ENCODE assay signal across 8 cellular contexts in the genomic region with DNA sequence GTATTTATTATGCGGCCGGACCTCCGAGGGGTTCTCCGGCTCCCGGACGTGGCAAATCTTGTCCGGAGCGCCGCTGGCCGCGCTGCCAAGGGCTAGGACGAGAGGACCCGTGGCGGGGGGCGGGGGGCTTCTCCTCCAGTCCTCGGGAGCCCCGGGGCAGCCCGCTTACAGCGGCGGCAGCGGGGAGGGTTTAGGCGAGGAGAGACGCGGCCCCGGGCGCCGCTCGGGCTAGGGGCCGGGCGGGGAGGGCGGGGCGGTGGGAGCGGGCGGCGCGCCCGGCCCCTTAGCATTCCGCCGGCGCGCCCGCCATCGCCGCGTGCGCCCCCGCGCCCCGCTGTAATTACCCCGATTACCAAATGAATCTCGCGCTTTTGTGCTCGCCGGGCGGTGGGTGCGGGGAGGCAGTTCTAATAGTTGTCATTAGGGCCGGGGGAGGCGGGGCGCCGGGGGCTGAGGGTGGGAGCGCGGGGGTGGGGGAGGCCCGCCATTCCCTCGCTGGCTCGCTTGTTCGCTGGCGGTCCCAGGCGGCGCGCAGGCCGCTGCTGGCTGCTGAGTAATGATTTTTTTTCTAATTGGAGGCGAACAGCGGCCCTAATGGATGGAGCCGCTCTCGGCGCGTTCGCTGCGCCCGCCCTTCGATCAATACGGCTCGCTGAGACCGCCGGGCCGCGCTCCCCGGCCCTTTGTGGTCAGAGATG.
DNase-seq lines count a peak whose midpoint lies in the region; ATAC-seq and TF ChIP-seq lines count a peak whose summit lies in the region.

No MANE protein-coding gene starts in this region.

- CTCF ChIA-PET in RWPE1 (lab: Yijun Ruan, JAX): no interaction called here

- H3K27ac ChIP-seq in RWPE1: no peak overlapping the region

- DNase-seq in GM13976 (ENCODE audit: low spot score): peak; percentile 65
- peak; percentile 14 for DNase-seq in RWPE1 (ENCODE audit: low spot score)
- DNase-seq in effector memory CD8-positive, alpha-beta T cell: peak in 2 of 3 experiments; percentile 1 to 3
- no peak for DNase-seq in omental fat pad (ENCODE audit: low spot score)
- no peak for DNase-seq in glomerular visceral epithelial cell (ENCODE audit: extremely low spot score)
- no peak for DNase-seq in HuH-7.5 (ENCODE audit: low spot score)
- DNase-seq in pons (ENCODE audit: low spot score): no peak

- POLR2A ChIA-PET in RWPE1 (lab: Yijun Ruan, JAX; ENCODE audit: low non-redundant PET): no interaction called here

- H3K27ac Mint-ChIP-seq in effector memory CD8-positive, alpha-beta T cell: peak overlapping the region in 1 of 2 donors; percentile 19

- H3K36me3 Mint-ChIP-seq in effector memory CD8-positive, alpha-beta T cell (ENCODE audit: insufficient read depth): peaks cover 4% of the 10 kb centered on the region

- H3K9me3 Mint-ChIP-seq in effector memory CD8-positive, alpha-beta T cell: no peaks in the 10 kb centered on the region

- peaks cover 0 to 21% of the 10 kb centered on the region in 2 donors for H3K27me3 Mint-ChIP-seq in effector memory CD8-positive, alpha-beta T cell

- H3K4me3 Mint-ChIP-seq in effector memory CD8-positive, alpha-beta T cell: peak overlapping the region; percentile 75 to 80

- ATAC-seq in effector memory CD8-positive, alpha-beta T cell (replicated peaks): peak; percentile 58
- ATAC-seq in omental fat pad (ENCODE audit: low FRiP score): peak; percentile 18
- ATAC-seq in GM21786 (IDR thresholded peaks at IDR 0.05; ENCODE audit: unreplicated experiment): no peak

- in situ Hi-C loops in GM13976 (cut with MboI; ENCODE audit: low sequenced_read_pairs, unreplicated experiment): no loop called here

- H3K4me1 Mint-ChIP-seq in effector memory CD8-positive, alpha-beta T cell (ENCODE audit: low read depth in 2 of 2): peaks cover 6 to 8% of the 10 kb centered on the region in 2 donors

- TF ChIP-seq CTCF in GM13976 (IDR thresholded peaks at IDR 0.05; ENCODE audit: borderline replicate concordance, control extremely low read depth, extremely low read depth, insufficient read depth, missing control alignments) (no peak), RWPE1 (conservative IDR thresholded peaks at IDR 0.05; ENCODE audit: low read depth) (no peak), omental fat pad (IDR thresholded peaks at IDR 0.05) (no peak)

Comparison
In these comparisons a context has a peak if more than half of its experiments do, and no peak if none do; other contexts are left out.
1. DNase-seq: peak in GM13976 (single experiment), RWPE1 (single experiment) and effector memory CD8-positive, alpha-beta T cell (2 of 3); none in omental fat pad (single experiment), glomerular visceral epithelial cell (single experiment), HuH-7.5 (single experiment) and pons (single experiment).